ENCODE assay signal across 24 cellular contexts in genomic region chr1:12445257-12445656, GRCh38.
"Had no signal": no experiment of that assay in that cellular context is flagged by ENCODE, and none has a peak within 500 bp of the region (broad histone marks: within the 10 kb centered on the region; RNA-seq: fewer than 3 reads in every experiment).

No MANE protein-coding gene starts in this region.

- H3K4me3 Mint-ChIP-seq: neural progenitor cell; stimulated activated effector memory CD8-positive, alpha-beta T cell treated with anti-CD3 and anti-CD28 coated beads, Interleukin-12 subunit alpha, Interleukin-12 subunit beta, amount 100 ng/mL, for 72 hours had no signal

- H3K4me3 ChIP-seq: coronary artery, esophagus muscularis mucosa, gastroesophageal sphincter, heart left ventricle, hepatocyte, neural progenitor cell, psoas muscle, sigmoid colon, stomach, transverse colon, upper lobe of right lung, uterus had no signal

- H3K27ac Mint-ChIP-seq: stimulated activated effector memory CD8-positive, alpha-beta T cell treated with anti-CD3 and anti-CD28 coated beads, Interleukin-12 subunit alpha, Interleukin-12 subunit beta, amount 100 ng/mL, for 72 hours had no signal

- ATAC-seq: foreskin keratinocyte; gastroesophageal sphincter; heart left ventricle; left lobe of liver; naive thymus-derived CD8-positive, alpha-beta T cell; psoas muscle; right cardiac atrium; stimulated activated effector memory CD8-positive, alpha-beta T cell treated with anti-CD3 and anti-CD28 coated beads, Interleukin-12 subunit alpha, Interleukin-12 subunit beta, amount 100 ng/mL, for 72 hours; upper lobe of right lung had no signal

- DNase-seq: dermis blood vessel endothelial cell; effector memory CD4-positive, alpha-beta T cell; foreskin keratinocyte; heart left ventricle; kidney; mesenchymal stem cell; naive thymus-derived CD8-positive, alpha-beta T cell; psoas muscle; right cardiac atrium; sigmoid colon; stimulated activated CD4-positive, alpha-beta T cell treated with anti-CD3 and anti-CD28 coated beads, Interleukin-2, amount 100 ng/mL, for 24 hours; stimulated activated CD4-positive, alpha-beta T cell treated with anti-CD3 and anti-CD28 coated beads, Interleukin-4, amount 100 ng/mL, for 24 hours; stimulated activated naive CD4-positive, alpha-beta T cell treated with Interleukin-2 at 50 U/mL for 16 hours; stomach; transverse colon; upper lobe of right lung; uterus had no signal

- H3K36me3 ChIP-seq: neural progenitor cell, sigmoid colon, upper lobe of right lung, uterus had no signal

- H3K27me3 ChIP-seq: esophagus muscularis mucosa, foreskin keratinocyte, gastroesophageal sphincter, heart left ventricle, hepatocyte, neural progenitor cell, sigmoid colon, stomach, transverse colon, upper lobe of right lung, uterus had no signal

- H2AFZ ChIP-seq: hepatocyte, neural progenitor cell had no signal

- H3K9ac ChIP-seq: neural progenitor cell had no signal

- H3K9me3 Mint-ChIP-seq: naive thymus-derived CD8-positive, alpha-beta T cell; neural progenitor cell; stimulated activated effector memory CD8-positive, alpha-beta T cell treated with anti-CD3 and anti-CD28 coated beads, Interleukin-12 subunit alpha, Interleukin-12 subunit beta, amount 100 ng/mL, for 72 hours had no signal

- H3K27me3 Mint-ChIP-seq: naive thymus-derived CD8-positive, alpha-beta T cell had no signal

- H3K4me2 ChIP-seq: hepatocyte, neural progenitor cell had no signal

- H3K27ac ChIP-seq: foreskin keratinocyte, heart left ventricle, hepatocyte, neural progenitor cell, transverse colon, upper lobe of right lung had no signal

- H3K9me3 ChIP-seq: esophagus muscularis mucosa, gastroesophageal sphincter, heart left ventricle, psoas muscle, sigmoid colon, stomach, transverse colon, upper lobe of right lung, uterus had no signal
